Comparison of ENCODE assay signal across 1 cellular context in genomic region chr5:173873296-173873922, GRCh38.
TF ChIP-seq lines count a peak whose summit lies in the region.

No MANE protein-coding gene starts in this region.

TF ChIP-seq in GM23338, 12 proteins besides CTCF, POLR2A, EP300 and RAD21 (continued from another document):
- TF ChIP-seq NANOG (IDR thresholded peaks at IDR 0.05; ENCODE audit: borderline replicate concordance) = no peak
- no peak for TF ChIP-seq EZH2 (IDR thresholded peaks at IDR 0.05; ENCODE audit: low read depth, unreplicated experiment)
